ENCODE assay signal across 1 cellular context in the genomic region with DNA sequence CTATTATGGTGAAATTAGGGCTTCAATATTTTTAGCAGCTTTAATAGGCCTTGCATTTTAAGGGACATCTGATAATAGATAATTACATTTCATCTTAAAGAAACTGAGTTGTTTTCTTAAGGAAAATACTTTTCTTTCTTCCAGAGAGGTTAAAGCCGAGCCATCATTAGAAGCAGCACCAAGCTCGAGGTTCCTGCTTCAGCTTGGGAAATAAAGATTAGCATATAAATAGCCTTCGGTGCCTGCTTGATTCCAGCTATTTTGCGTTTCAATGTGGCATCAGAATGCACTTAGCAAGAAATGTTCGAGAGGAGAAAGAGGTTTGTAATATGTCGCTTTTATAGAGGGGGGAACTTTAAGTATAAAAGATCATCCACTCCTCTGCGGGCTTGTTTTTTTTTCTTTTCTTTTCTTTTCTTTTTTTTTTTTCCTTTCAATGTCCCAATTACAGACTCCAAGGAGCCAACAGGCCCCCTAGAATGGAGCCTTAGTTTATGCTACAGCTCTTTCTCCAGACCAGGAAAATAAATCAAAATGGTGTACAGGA.
TF ChIP-seq lines count a peak whose summit lies in the region.

No MANE protein-coding gene starts in this region.

TF ChIP-seq in GM23338, 12 proteins besides CTCF, POLR2A, EP300 and RAD21 (continued from another document):
- TF ChIP-seq, protein P1, sequence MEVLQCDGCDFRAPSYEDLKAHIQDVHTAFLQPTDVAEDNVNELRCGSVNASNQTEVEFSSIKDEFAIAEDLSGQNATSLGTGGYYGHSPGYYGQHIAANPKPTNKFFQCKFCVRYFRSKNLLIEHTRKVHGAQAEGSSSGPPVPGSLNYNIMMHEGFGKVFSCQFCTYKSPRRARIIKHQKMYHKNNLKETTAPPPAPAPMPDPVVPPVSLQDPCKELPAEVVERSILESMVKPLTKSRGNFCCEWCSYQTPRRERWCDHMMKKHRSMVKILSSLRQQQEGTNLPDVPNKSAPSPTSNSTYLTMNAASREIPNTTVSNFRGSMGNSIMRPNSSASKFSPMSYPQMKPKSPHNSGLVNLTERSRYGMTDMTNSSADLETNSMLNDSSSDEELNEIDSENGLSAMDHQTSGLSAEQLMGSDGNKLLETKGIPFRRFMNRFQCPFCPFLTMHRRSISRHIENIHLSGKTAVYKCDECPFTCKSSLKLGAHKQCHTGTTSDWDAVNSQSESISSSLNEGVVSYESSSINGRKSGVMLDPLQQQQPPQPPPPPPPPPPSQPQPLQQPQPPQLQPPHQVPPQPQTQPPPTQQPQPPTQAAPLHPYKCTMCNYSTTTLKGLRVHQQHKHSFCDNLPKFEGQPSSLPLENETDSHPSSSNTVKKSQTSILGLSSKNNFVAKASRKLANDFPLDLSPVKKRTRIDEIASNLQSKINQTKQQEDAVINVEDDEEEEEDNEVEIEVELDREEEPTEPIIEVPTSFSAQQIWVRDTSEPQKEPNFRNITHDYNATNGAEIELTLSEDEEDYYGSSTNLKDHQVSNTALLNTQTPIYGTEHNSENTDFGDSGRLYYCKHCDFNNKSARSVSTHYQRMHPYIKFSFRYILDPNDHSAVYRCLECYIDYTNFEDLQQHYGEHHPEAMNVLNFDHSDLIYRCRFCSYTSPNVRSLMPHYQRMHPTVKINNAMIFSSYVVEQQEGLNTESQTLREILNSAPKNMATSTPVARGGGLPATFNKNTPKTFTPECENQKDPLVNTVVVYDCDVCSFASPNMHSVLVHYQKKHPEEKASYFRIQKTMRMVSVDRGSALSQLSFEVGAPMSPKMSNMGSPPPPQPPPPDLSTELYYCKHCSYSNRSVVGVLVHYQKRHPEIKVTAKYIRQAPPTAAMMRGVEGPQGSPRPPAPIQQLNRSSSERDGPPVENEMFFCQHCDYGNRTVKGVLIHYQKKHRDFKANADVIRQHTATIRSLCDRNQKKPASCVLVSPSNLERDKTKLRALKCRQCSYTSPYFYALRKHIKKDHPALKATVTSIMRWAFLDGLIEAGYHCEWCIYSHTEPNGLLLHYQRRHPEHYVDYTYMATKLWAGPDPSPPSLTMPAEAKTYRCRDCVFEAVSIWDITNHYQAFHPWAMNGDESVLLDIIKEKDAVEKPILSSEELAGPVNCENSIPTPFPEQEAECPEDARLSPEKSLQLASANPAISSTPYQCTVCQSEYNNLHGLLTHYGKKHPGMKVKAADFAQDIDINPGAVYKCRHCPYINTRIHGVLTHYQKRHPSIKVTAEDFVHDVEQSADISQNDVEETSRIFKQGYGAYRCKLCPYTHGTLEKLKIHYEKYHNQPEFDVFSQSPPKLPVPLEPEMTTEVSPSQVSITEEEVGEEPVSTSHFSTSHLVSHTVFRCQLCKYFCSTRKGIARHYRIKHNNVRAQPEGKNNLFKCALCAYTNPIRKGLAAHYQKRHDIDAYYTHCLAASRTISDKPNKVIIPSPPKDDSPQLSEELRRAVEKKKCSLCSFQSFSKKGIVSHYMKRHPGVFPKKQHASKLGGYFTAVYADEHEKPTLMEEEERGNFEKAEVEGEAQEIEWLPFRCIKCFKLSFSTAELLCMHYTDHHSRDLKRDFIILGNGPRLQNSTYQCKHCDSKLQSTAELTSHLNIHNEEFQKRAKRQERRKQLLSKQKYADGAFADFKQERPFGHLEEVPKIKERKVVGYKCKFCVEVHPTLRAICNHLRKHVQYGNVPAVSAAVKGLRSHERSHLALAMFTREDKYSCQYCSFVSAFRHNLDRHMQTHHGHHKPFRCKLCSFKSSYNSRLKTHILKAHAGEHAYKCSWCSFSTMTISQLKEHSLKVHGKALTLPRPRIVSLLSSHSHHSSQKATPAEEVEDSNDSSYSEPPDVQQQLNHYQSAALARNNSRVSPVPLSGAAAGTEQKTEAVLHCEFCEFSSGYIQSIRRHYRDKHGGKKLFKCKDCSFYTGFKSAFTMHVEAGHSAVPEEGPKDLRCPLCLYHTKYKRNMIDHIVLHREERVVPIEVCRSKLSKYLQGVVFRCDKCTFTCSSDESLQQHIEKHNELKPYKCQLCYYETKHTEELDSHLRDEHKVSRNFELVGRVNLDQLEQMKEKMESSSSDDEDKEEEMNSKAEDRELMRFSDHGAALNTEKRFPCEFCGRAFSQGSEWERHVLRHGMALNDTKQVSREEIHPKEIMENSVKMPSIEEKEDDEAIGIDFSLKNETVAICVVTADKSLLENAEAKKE (CRISPR knock-in tag; IDR thresholded peaks at IDR 0.05): peak; percentile 25; the same call in 1 of the 2 replicates
- no peak for TF ChIP-seq ETS1 (IDR thresholded peaks at IDR 0.05)
